Comparison of ENCODE assay signal across 20 cellular contexts in genomic region chr3:58999134-58999778, GRCh38. TPM values are rescaled to one million over a fixed set of nuclear protein-coding genes. Genes with fewer than 3 reads are reported as not detected.
A peak's percentile ranks its signal among the peaks of the same experiment; 100 is the strongest.
DNase-seq lines count a peak whose midpoint lies in the region; ATAC-seq, FAIRE-seq and TF ChIP-seq lines count a peak whose summit lies in the region.
"Had no signal": no experiment of that assay in that cellular context is flagged by ENCODE, and none has a peak within 500 bp of the region (broad histone marks: within the 10 kb centered on the region; RNA-seq: fewer than 3 reads in every experiment).

No MANE protein-coding gene starts in this region.

- TF ChIP-seq POLR2A in breast epithelium (IDR thresholded peaks at IDR 0.05) (no peak), vagina (IDR thresholded peaks at IDR 0.05) (no peak)

- H3K4me1 ChIP-seq in breast epithelium: no peaks in the 10 kb centered on the region
- peaks cover 6% of the 10 kb centered on the region for H3K4me1 ChIP-seq in vagina

- H3K36me3 Mint-ChIP-seq in MCF 10A (ENCODE audit: insufficient read depth, unreplicated experiment): peaks cover 7% of the 10 kb centered on the region
- no peaks in the 10 kb centered on the region for H3K36me3 Mint-ChIP-seq in effector memory CD8-positive, alpha-beta T cell (ENCODE audit: insufficient read depth)
- H3K36me3 Mint-ChIP-seq: activated naive CD8-positive, alpha-beta T cell; CD4-positive, CD25-positive, alpha-beta regulatory T cell; mesothelial cell of epicardium; neural progenitor cell had no signal

- no peaks in the 10 kb centered on the region for H3K27me3 ChIP-seq in breast epithelium
- no peaks in the 10 kb centered on the region for H3K27me3 ChIP-seq in bronchial epithelial cell (ENCODE audit: control insufficient read depth, insufficient read depth, low read length)
- no peaks in the 10 kb centered on the region for H3K27me3 ChIP-seq in vagina
- H3K27me3 ChIP-seq: cardiac muscle cell, neural progenitor cell had no signal

- ATAC-seq in effector memory CD8-positive, alpha-beta T cell (replicated peaks): no peak
- ATAC-seq: activated CD8-positive, alpha-beta T cell treated with anti-CD3 and anti-CD28 coated beads, Interleukin-2, amount 10 ng/mL, durations not matched to agents 7 days and 5 days had no signal

- H3K9me3 ChIP-seq in breast epithelium: no peaks in the 10 kb centered on the region
- no peaks in the 10 kb centered on the region for H3K9me3 ChIP-seq in vagina

- peak overlapping the region; percentile 91 for H3K27ac Mint-ChIP-seq in MCF 10A (ENCODE audit: low read depth, unreplicated experiment)
- H3K27ac Mint-ChIP-seq in effector memory CD8-positive, alpha-beta T cell: no peak overlapping the region
- H3K27ac Mint-ChIP-seq: activated CD8-positive, alpha-beta T cell treated with anti-CD3 and anti-CD28 coated beads, Interleukin-2, amount 10 ng/mL, durations not matched to agents 7 days and 5 days; activated naive CD8-positive, alpha-beta T cell; mesothelial cell of epicardium; neural progenitor cell had no signal

- intact Hi-C loops in MCF 10A (cut with micrococcal nuclease) (loop anchor here (5.0 to 10.0 kb wide), 5 partner anchors 316 to 816 kb away; no protein-coding TSS in a partner anchor), breast epithelium (cut with DNase I; ENCODE audit: low total_unique reads) (no loop called here), vagina (cut with DNase I) (no loop called here)

- H3K36me3 ChIP-seq in breast epithelium (no peaks in the 10 kb centered on the region), bronchial epithelial cell (ENCODE audit: control insufficient read depth, insufficient read depth, low read length) (no peaks in the 10 kb centered on the region), vagina (no peaks in the 10 kb centered on the region)
- H3K36me3 ChIP-seq: cardiac muscle cell, neural progenitor cell, WERI-Rb-1 had no signal

- CTCF ChIA-PET in MCF 10A (lab: Yijun Ruan, JAX): interaction anchor here (0.6 to 6.9 kb wide), 6 partner anchors 11 to 858 kb away, joined by 3 to 99 read pairs (median 4); no protein-coding TSS in a partner anchor

- no TSS peak for BruUV-seq in MCF 10A (replicated peaks; lab: Mats Ljungman, UMichigan)

- no peak for FAIRE-seq in bronchial epithelial cell (lab: Jason Lieb, UNC)
- FAIRE-seq: A204.1 had no signal

- H3K27me3 Mint-ChIP-seq in MCF 10A (ENCODE audit: insufficient read depth, unreplicated experiment): no peaks in the 10 kb centered on the region
- peaks cover 0 to 6% of the 10 kb centered on the region in 2 donors for H3K27me3 Mint-ChIP-seq in effector memory CD8-positive, alpha-beta T cell

- H3K4me3 ChIP-seq in breast epithelium (no peak overlapping the region), bronchial epithelial cell (ENCODE audit: low read depth, low read length) (no peak overlapping the region), vagina (no peak overlapping the region)
- H3K4me3 ChIP-seq: cardiac muscle cell, neural progenitor cell had no signal

- H3K4me3 Mint-ChIP-seq in MCF 10A (ENCODE audit: unreplicated experiment): no peak overlapping the region
- H3K4me3 Mint-ChIP-seq in effector memory CD8-positive, alpha-beta T cell: no peak overlapping the region
- H3K4me3 Mint-ChIP-seq: activated CD8-positive, alpha-beta T cell treated with anti-CD3 and anti-CD28 coated beads, Interleukin-2, amount 10 ng/mL, durations not matched to agents 7 days and 5 days; activated naive CD8-positive, alpha-beta T cell; activated T-cell treated with anti-CD3 and anti-CD28 coated beads, Interleukin-2, amount 50 U/mL, for 4 hours; mesothelial cell of epicardium; neural progenitor cell had no signal

- H3K9me3 Mint-ChIP-seq in MCF 10A (ENCODE audit: unreplicated experiment): no peaks in the 10 kb centered on the region
- no peaks in the 10 kb centered on the region for H3K9me3 Mint-ChIP-seq in effector memory CD8-positive, alpha-beta T cell
- H3K9me3 Mint-ChIP-seq: activated T-cell treated with anti-CD3 and anti-CD28 coated beads, Interleukin-2, amount 50 U/mL, for 4 hours; mesothelial cell of epicardium; neural progenitor cell had no signal

- in situ Hi-C loops in ACHN (cut with HindIII; ENCODE audit: low pct_ligation_motif_present, low pct_unique_long_range_greater_than_20kb, low sequenced_read_pairs): no loop called here

- H3K27ac ChIP-seq in breast epithelium (no peak overlapping the region), vagina (peak overlapping the region; percentile 37)
- H3K27ac ChIP-seq: cardiac muscle cell, neural progenitor cell had no signal

- no peak for TF ChIP-seq CTCF in MCF 10A (IDR thresholded peaks at IDR 0.05; ENCODE audit: unreplicated experiment)
- TF ChIP-seq CTCF in breast epithelium (IDR thresholded peaks at IDR 0.05): no peak
- no peak for TF ChIP-seq CTCF in bronchial epithelial cell (IDR thresholded peaks at IDR 0.05; ENCODE audit: insufficient read depth, low read length, severe bottlenecking)
- TF ChIP-seq CTCF in vagina (IDR thresholded peaks at IDR 0.05): no peak

- peak; percentile 11 for DNase-seq in MCF 10A (ENCODE audit: unreplicated experiment)
- DNase-seq in breast epithelium (ENCODE audit: low spot score in 2 of 2): no peak
- peak; percentile 69 for DNase-seq in bronchial epithelial cell (ENCODE audit: low read depth)
- peak; percentile 55 for DNase-seq in islet precursor cell
- no peak for DNase-seq in vagina (ENCODE audit: extremely low spot score in 2 of 2)
- no peak for DNase-seq in ACHN
- DNase-seq in MV-4-11 (lab: John Stamatoyannopoulos, UW): no peak
- no peak for DNase-seq in effector memory CD8-positive, alpha-beta T cell
- DNase-seq: activated CD8-positive, alpha-beta T cell treated with anti-CD3 and anti-CD28 coated beads, Interleukin-2, amount 10 ng/mL, durations not matched to agents 7 days and 5 days; activated T-cell treated with anti-CD3 and anti-CD28 coated beads, Interleukin-2, amount 50 U/mL, for 4 hours; NCI-H2029; NCI-H446 treated with DMSO at 0.1 percent for 48 hours; Right ventricle myocardium superior had no signal

- POLR2A ChIA-PET in MCF 10A (lab: Yijun Ruan, JAX): interaction anchor here (0.6 to 1.1 kb wide), 2 partner anchors 12 to 57 kb away, joined by 3 read pairs; no protein-coding TSS in a partner anchor

- H3K4me1 Mint-ChIP-seq in MCF 10A (ENCODE audit: insufficient read depth, unreplicated experiment): peaks cover 18% of the 10 kb centered on the region
- no peaks in the 10 kb centered on the region for H3K4me1 Mint-ChIP-seq in effector memory CD8-positive, alpha-beta T cell (ENCODE audit: low read depth in 2 of 2)
- H3K4me1 Mint-ChIP-seq: mesothelial cell of epicardium, neural progenitor cell had no signal

RNA-seq across cellular contexts. Expression of gene CFAP20DC, which starts 50.6 kb away (rescaled TPM):
- total RNA-seq in MCF 10A (2022) (1.1 and 1.5 TPM in 2 replicates), breast epithelium (1 to 10 TPM in 2 of 3 donors, under 1 TPM in 1; 0.44 to 3.3 (median 2.4) TPM), bronchial epithelial cell (6.7 and 6.8 TPM in 2 replicates), vagina (5.4 TPM)

Comparison
In these comparisons a context has a peak if more than half of its experiments do, and no peak if none do; other contexts are left out.
1. DNase-seq: peak in MCF 10A (single experiment), bronchial epithelial cell (single experiment) and islet precursor cell (single experiment); none in breast epithelium (0 of 2), vagina (0 of 2), ACHN (single experiment), MV-4-11 (single experiment) and effector memory CD8-positive, alpha-beta T cell (0 of 3).